1 cellular context compared by ENCODE assay signal in genomic region chr16:20595694-20596093, GRCh38.
A peak's percentile ranks its signal among the peaks of the same experiment; 100 is the strongest.
TF ChIP-seq lines count a peak whose summit lies in the region.

No MANE protein-coding gene starts in this region.

TF ChIP-seq in HepG2, 621 proteins besides CTCF, POLR2A, EP300 and RAD21 (continued from another document):
- 0 out of 2 replicates have a peak, but pooled peaks have one; percentile 48 for TF ChIP-seq ZNF512 (CRISPR knock-in tag; IDR thresholded peaks at IDR 0.05)
- TF ChIP-seq BRD4 (CRISPR knock-in tag; IDR thresholded peaks at IDR 0.05), result 0 out of 2 replicates have a peak, but pooled peaks have one; percentile 26
- TF ChIP-seq ELF4 (CRISPR knock-in tag; IDR thresholded peaks at IDR 0.05; ENCODE audit: borderline replicate concordance), result 0 out of 2 replicates have a peak, but pooled peaks have one; percentile 0
- TF ChIP-seq ZBTB34 (CRISPR knock-in tag; IDR thresholded peaks at IDR 0.05), result 0 out of 2 replicates have a peak, but pooled peaks have one; percentile 18
- peak; percentile 30 for TF ChIP-seq TEAD3 (CRISPR knock-in tag; optimal IDR thresholded peaks at IDR 0.05; ENCODE audit: borderline replicate concordance)
- TF ChIP-seq THYN1 (CRISPR knock-in tag; IDR thresholded peaks at IDR 0.05; ENCODE audit: borderline replicate concordance, low read depth), result peak; percentile 84; the same call in 1 of the 2 replicates
- 0 out of 2 replicates have a peak, but pooled peaks have one; percentile 63 for TF ChIP-seq ZNF354B (CRISPR knock-in tag; IDR thresholded peaks at IDR 0.05)
- peak; percentile 54; the same call in 1 of the 2 replicates for TF ChIP-seq BRF2 (CRISPR knock-in tag; IDR thresholded peaks at IDR 0.05)
- 0 out of 2 replicates have a peak, but pooled peaks have one; percentile 47 for TF ChIP-seq TOPORS (CRISPR knock-in tag; IDR thresholded peaks at IDR 0.05)
- TF ChIP-seq TMF1 (CRISPR knock-in tag; IDR thresholded peaks at IDR 0.05; ENCODE audit: low read depth), result 0 out of 2 replicates have a peak, but pooled peaks have one; percentile 29
